1 cellular context compared by ENCODE assay signal in the genomic region with DNA sequence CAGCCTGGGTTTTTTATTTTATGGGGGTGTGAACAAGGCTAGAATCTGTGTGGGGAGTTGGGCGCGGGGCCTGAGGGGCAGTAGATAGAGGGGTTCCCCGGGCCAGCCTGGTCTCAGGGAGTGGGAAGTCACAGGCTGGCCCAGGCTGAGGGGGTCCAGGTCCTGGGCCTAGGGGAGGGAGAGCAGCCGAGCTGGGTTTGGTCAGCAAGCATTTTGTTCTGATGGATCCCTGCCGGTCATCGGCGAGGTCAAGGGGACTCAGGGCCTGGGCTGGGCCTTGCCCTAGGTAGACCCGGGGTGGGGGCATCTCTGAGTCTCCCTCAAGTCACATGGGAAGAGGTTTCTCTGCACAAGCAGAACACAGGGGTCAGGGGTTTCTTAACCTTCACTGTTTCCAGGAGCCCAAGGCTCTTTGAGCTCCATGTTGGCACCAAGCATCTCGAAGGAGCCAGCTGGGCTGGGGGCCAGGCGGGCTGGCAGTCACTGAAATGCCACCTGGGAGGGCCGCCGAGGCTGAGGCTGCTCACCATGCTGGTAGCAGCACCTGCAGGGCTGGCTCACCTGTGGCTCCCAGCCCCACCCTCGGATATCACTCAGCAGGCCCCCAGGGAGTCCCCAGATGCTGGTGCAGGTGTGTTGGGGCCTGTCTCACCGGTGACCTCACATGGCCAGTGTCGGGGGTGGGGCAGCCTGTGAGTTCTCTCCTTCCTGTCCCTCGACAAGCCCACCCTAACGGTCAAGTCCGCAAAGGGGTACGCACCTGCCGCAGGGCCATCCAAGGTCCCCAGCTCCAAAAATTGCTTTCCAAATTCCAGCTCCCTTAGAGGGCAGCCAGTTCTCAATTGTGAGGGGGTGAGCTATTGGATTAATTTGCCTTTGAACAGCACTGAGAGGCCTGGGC.
TF ChIP-seq lines count a peak whose summit lies in the region.

No MANE protein-coding gene starts in this region.

TF ChIP-seq in GM12878, 131 proteins besides CTCF, POLR2A, EP300 and RAD21:
- TF ChIP-seq ZZZ3 (IDR thresholded peaks at IDR 0.05; ENCODE audit: control insufficient read depth, insufficient read length, low read depth): no peak
- TF ChIP-seq, protein P1, sequence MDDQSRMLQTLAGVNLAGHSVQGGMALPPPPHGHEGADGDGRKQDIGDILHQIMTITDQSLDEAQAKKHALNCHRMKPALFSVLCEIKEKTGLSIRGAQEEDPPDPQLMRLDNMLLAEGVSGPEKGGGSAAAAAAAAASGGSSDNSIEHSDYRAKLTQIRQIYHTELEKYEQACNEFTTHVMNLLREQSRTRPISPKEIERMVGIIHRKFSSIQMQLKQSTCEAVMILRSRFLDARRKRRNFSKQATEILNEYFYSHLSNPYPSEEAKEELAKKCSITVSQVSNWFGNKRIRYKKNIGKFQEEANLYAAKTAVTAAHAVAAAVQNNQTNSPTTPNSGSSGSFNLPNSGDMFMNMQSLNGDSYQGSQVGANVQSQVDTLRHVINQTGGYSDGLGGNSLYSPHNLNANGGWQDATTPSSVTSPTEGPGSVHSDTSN (IDR thresholded peaks at IDR 0.05; ENCODE audit: insufficient replicate concordance, low read depth, low read length): no peak
- TF ChIP-seq, protein P2, sequence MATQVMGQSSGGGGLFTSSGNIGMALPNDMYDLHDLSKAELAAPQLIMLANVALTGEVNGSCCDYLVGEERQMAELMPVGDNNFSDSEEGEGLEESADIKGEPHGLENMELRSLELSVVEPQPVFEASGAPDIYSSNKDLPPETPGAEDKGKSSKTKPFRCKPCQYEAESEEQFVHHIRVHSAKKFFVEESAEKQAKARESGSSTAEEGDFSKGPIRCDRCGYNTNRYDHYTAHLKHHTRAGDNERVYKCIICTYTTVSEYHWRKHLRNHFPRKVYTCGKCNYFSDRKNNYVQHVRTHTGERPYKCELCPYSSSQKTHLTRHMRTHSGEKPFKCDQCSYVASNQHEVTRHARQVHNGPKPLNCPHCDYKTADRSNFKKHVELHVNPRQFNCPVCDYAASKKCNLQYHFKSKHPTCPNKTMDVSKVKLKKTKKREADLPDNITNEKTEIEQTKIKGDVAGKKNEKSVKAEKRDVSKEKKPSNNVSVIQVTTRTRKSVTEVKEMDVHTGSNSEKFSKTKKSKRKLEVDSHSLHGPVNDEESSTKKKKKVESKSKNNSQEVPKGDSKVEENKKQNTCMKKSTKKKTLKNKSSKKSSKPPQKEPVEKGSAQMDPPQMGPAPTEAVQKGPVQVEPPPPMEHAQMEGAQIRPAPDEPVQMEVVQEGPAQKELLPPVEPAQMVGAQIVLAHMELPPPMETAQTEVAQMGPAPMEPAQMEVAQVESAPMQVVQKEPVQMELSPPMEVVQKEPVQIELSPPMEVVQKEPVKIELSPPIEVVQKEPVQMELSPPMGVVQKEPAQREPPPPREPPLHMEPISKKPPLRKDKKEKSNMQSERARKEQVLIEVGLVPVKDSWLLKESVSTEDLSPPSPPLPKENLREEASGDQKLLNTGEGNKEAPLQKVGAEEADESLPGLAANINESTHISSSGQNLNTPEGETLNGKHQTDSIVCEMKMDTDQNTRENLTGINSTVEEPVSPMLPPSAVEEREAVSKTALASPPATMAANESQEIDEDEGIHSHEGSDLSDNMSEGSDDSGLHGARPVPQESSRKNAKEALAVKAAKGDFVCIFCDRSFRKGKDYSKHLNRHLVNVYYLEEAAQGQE (IDR thresholded peaks at IDR 0.05; ENCODE audit: low read depth, low read length): no peak
- peak; percentile 55; the same call in 1 of the 2 replicates for TF ChIP-seq TCF12 (IDR thresholded peaks at IDR 0.05; ENCODE audit: low read depth, low read length)
- TF ChIP-seq TCF3 (IDR thresholded peaks at IDR 0.05; ENCODE audit: borderline replicate concordance, insufficient read depth, low read depth, low read length): 0 out of 2 replicates have a peak, but pooled peaks have one; percentile 43
- TF ChIP-seq EGR1 (IDR thresholded peaks at IDR 0.05; ENCODE audit: borderline replicate concordance in 1 of 2, low read depth in 2 of 2, low read length in 2 of 2): no peak
- TF ChIP-seq, protein P3, sequence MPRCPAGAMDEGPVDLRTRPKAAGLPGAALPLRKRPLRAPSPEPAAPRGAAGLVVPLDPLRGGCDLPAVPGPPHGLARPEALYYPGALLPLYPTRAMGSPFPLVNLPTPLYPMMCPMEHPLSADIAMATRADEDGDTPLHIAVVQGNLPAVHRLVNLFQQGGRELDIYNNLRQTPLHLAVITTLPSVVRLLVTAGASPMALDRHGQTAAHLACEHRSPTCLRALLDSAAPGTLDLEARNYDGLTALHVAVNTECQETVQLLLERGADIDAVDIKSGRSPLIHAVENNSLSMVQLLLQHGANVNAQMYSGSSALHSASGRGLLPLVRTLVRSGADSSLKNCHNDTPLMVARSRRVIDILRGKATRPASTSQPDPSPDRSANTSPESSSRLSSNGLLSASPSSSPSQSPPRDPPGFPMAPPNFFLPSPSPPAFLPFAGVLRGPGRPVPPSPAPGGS (IDR thresholded peaks at IDR 0.05; ENCODE audit: borderline replicate concordance, insufficient read depth, low read depth, low read length, poor library complexity, severe bottlenecking): peak; percentile 10
